Comparison of ENCODE assay signal across 11 cellular contexts in genomic region chr19:38277969-38278680, GRCh38. TPM values are rescaled to one million over a fixed set of nuclear protein-coding genes. Genes with fewer than 3 reads are reported as not detected.
A peak's percentile ranks its signal among the peaks of the same experiment; 100 is the strongest.
DNase-seq lines count a peak whose midpoint lies in the region; ATAC-seq, FAIRE-seq and TF ChIP-seq lines count a peak whose summit lies in the region.
"Had no signal": no experiment of that assay in that cellular context is flagged by ENCODE, and none has a peak within 500 bp of the region (broad histone marks: within the 10 kb centered on the region; RNA-seq: fewer than 3 reads in every experiment).

No MANE protein-coding gene starts in this region.

- no peaks in the 10 kb centered on the region for H3K27me3 Mint-ChIP-seq in activated CD4-positive, alpha-beta T cell treated with anti-CD3 and anti-CD28 coated beads, Interleukin-2, amount 10 ng/mL, durations not matched to agents 24 days and 14 days

- H3K9me3 ChIP-seq in NT2/D1 (ENCODE audit: insufficient read depth, low read length) (no peaks in the 10 kb centered on the region), endothelial cell of umbilical vein (replicated peaks; ENCODE audit: control insufficient read depth, insufficient read depth, low read length) (no peaks in the 10 kb centered on the region), mesodermal cell (ENCODE audit: control insufficient read depth, low read length) (no peaks in the 10 kb centered on the region), tibial nerve (no peaks in the 10 kb centered on the region)
- H3K9me3 ChIP-seq: SJSA1 had no signal

- peaks cover 27% of the 10 kb centered on the region for H3K36me3 ChIP-seq in NT2/D1 (ENCODE audit: insufficient read depth, insufficient read length, low read length)
- H3K36me3 ChIP-seq in endothelial cell of umbilical vein (ENCODE audit: control insufficient read depth in 2 of 2, extremely low read depth in 1 of 2, insufficient read depth in 2 of 2, low read length in 2 of 2): no peaks in the 10 kb centered on the region
- no peaks in the 10 kb centered on the region for H3K36me3 ChIP-seq in mesodermal cell (ENCODE audit: control insufficient read depth, insufficient read depth, low read length)
- no peaks in the 10 kb centered on the region for H3K36me3 ChIP-seq in tibial nerve
- H3K36me3 ChIP-seq: SJSA1 had no signal

- H3K27ac Mint-ChIP-seq in activated CD4-positive, alpha-beta T cell treated with anti-CD3 and anti-CD28 coated beads, Interleukin-2, amount 10 ng/mL, durations not matched to agents 24 days and 14 days: no peak overlapping the region

- peaks cover 18% of the 10 kb centered on the region for H3K4me1 Mint-ChIP-seq in activated CD4-positive, alpha-beta T cell treated with anti-CD3 and anti-CD28 coated beads, Interleukin-2, amount 10 ng/mL, durations not matched to agents 24 days and 14 days

- POLR2A ChIA-PET in endothelial cell of umbilical vein (lab: Charles Lee): no interaction called here

- H2AFZ ChIP-seq in endothelial cell of umbilical vein (ENCODE audit: low read depth, low read length): peak overlapping the region; percentile 0

- intact Hi-C loops in endothelial cell of umbilical vein (cut with micrococcal nuclease): loop anchor here (1.0 kb wide), 4 partner anchors 11 to 57 kb away; partner anchors contain the start of gene CATSPERG
- intact Hi-C loops in head of caudate nucleus (cut with DNase I): no loop called here
- intact Hi-C loops in activated CD4-positive, alpha-beta T cell treated with anti-CD3 and anti-CD28 coated beads, Interleukin-2, amount 10 ng/mL, durations not matched to agents 24 days and 14 days (cut with micrococcal nuclease): no loop called here

- peak overlapping the region; percentile 62 for H3K4me2 ChIP-seq in endothelial cell of umbilical vein (ENCODE audit: insufficient read depth, low read length)

- CTCF ChIA-PET in endothelial cell of umbilical vein (lab: Charles Lee): interaction anchor here (1.2 to 1.4 kb wide), 4 partner anchors 12 to 34 kb away, joined by 3 to 6 read pairs (median 4); partner anchors contain the start of gene SPINT2

- no peak for TF ChIP-seq CTCF in endothelial cell of umbilical vein (IDR thresholded peaks at IDR 0.05; ENCODE audit: extremely low read depth in 1 of 2, insufficient read depth in 1 of 2, low read depth in 1 of 2, low read length in 2 of 2)
- no peak for TF ChIP-seq CTCF in tibial nerve (IDR thresholded peaks at IDR 0.05)

- no peaks in the 10 kb centered on the region for H3K79me2 ChIP-seq in endothelial cell of umbilical vein (ENCODE audit: control insufficient read depth, insufficient read depth, low read length)

- H3K9me1 ChIP-seq in endothelial cell of umbilical vein (replicated peaks; ENCODE audit: control insufficient read depth, extremely low read depth, insufficient read depth, low read length): no peaks in the 10 kb centered on the region

- no peaks in the 10 kb centered on the region for H4K20me1 ChIP-seq in endothelial cell of umbilical vein (replicated peaks; ENCODE audit: control insufficient read depth, extremely low read depth, insufficient read depth, low read length)

- TF ChIP-seq EP300 in tibial nerve (IDR thresholded peaks at IDR 0.05): no peak

- H3K27ac ChIP-seq in endothelial cell of umbilical vein (ENCODE audit: insufficient read depth, low read depth, low read length) (peak overlapping the region; percentile 73), mesodermal cell (ENCODE audit: low read depth, low read length, severe bottlenecking) (peak overlapping the region; percentile 84), tibial nerve (peak overlapping the region; percentile 27 to 87 (median 66))
- H3K27ac ChIP-seq: SJSA1 had no signal

- H3K4me1 ChIP-seq in NT2/D1 (ENCODE audit: insufficient read depth, insufficient read length) (peaks cover 5% of the 10 kb centered on the region), endothelial cell of umbilical vein (ENCODE audit: control insufficient read depth, extremely low read depth, insufficient read depth, low read length) (peaks cover 30% of the 10 kb centered on the region), mesodermal cell (ENCODE audit: control insufficient read depth, insufficient read depth, low read length, poor library complexity, severe bottlenecking) (peaks cover 14% of the 10 kb centered on the region), tibial nerve (peaks cover 0 to 49% (median 11%) of the 10 kb centered on the region in 4 donors)

- H3K4me3 ChIP-seq in NT2/D1 (ENCODE audit: insufficient read length, low read depth): no peak overlapping the region
- no peak overlapping the region for H3K4me3 ChIP-seq in endothelial cell of umbilical vein (replicated peaks in 1 of 3; ENCODE audit: insufficient read depth in 1 of 3, low read depth in 1 of 3, low read length in 3 of 3)
- no peak overlapping the region for H3K4me3 ChIP-seq in mesodermal cell (ENCODE audit: extremely low read depth, insufficient read depth, low read length, poor library complexity, severe bottlenecking)
- no peak overlapping the region for H3K4me3 ChIP-seq in tibial nerve
- H3K4me3 ChIP-seq: SJSA1 had no signal

- FAIRE-seq in endothelial cell of umbilical vein (lab: Jason Lieb, UNC): peak; percentile 91

- 67 to 90% methylated on average over 6 to 8 of the region's 9 CpGs for WGBS in mesodermal cell (ENCODE audit: insufficient coverage in 2 of 2), 2 experiments
- 48 to 53% methylated on average over 9 of the region's 9 CpGs for WGBS in tibial nerve, 2 donors

- no peaks in the 10 kb centered on the region for H3K27me3 ChIP-seq in NT2/D1 (ENCODE audit: insufficient read depth, insufficient read length)
- no peaks in the 10 kb centered on the region for H3K27me3 ChIP-seq in endothelial cell of umbilical vein (ENCODE audit: control insufficient read depth in 2 of 2, insufficient read depth in 2 of 2, low read length in 2 of 2)
- H3K27me3 ChIP-seq in tibial nerve: no peaks in the 10 kb centered on the region
- H3K27me3 ChIP-seq: SJSA1 had no signal

- no peak overlapping the region for H3K4me3 Mint-ChIP-seq in activated CD4-positive, alpha-beta T cell treated with anti-CD3 and anti-CD28 coated beads, Interleukin-2, amount 10 ng/mL, durations not matched to agents 24 days and 14 days

- no peak for ATAC-seq in GM19397 (IDR thresholded peaks at IDR 0.05; ENCODE audit: unreplicated experiment)

- BruUV-seq in endothelial cell of umbilical vein (replicated peaks; lab: Mats Ljungman, UMichigan): TSS peak; percentile 84

- dilution Hi-C loops in endothelial cell of umbilical vein (cut with MboI; ENCODE audit: extremely low pct_ligation_motif_present, low sequenced_read_pairs): no loop called here

- DNase-seq in NT2/D1 (ENCODE audit: low read depth, low spot score): no peak
- DNase-seq in endothelial cell of umbilical vein (ENCODE audit: low read depth, low spot score): peak; percentile 78
- no peak for DNase-seq in tibial nerve (ENCODE audit: low spot score in 2 of 2)
- DNase-seq in HT-29 (ENCODE audit: low spot score): no peak
- DNase-seq in head of caudate nucleus: no peak
- DNase-seq in activated CD4-positive, alpha-beta T cell treated with anti-CD3 and anti-CD28 coated beads, Interleukin-2, amount 10 ng/mL, durations not matched to agents 24 days and 14 days: no peak
- DNase-seq: activated naive CD4-positive, alpha-beta T cell; H7 had no signal

- no peak for TF ChIP-seq POLR2A in endothelial cell of umbilical vein (IDR thresholded peaks at IDR 0.05; ENCODE audit: low read depth, low read length)
- no peak for TF ChIP-seq POLR2A in tibial nerve (IDR thresholded peaks at IDR 0.05)

- no peaks in the 10 kb centered on the region for H3K9me3 Mint-ChIP-seq in activated CD4-positive, alpha-beta T cell treated with anti-CD3 and anti-CD28 coated beads, Interleukin-2, amount 10 ng/mL, durations not matched to agents 24 days and 14 days

- H3K36me3 Mint-ChIP-seq in activated CD4-positive, alpha-beta T cell treated with anti-CD3 and anti-CD28 coated beads, Interleukin-2, amount 10 ng/mL, durations not matched to agents 24 days and 14 days (ENCODE audit: low read depth): no peaks in the 10 kb centered on the region

- peak overlapping the region; percentile 36 for H3K9ac ChIP-seq in NT2/D1 (ENCODE audit: insufficient read length, low read depth)
- peak overlapping the region; percentile 59 for H3K9ac ChIP-seq in endothelial cell of umbilical vein (replicated peaks; ENCODE audit: extremely low read depth, insufficient read depth, low read length)

RNA-seq across cellular contexts. Expression of gene SPINT2, which starts 13.8 kb away (rescaled TPM):
- total RNA-seq in endothelial cell of umbilical vein (20.1 and 46.6 TPM in 2 replicates), tibial nerve (10 to 100 TPM; 39.0 to 79.1 (median 45.5) TPM)
- polyA plus RNA-seq in endothelial cell of umbilical vein: 23.9 and 28.9 TPM in 2 replicates
- 14.4 and 20.2 TPM in 2 replicates for polyA plus RNA-seq in endothelial cell of umbilical vein (2011; cell fraction: cytosol; rRNA removed)
- 6.2 and 9.5 TPM in 2 replicates for polyA plus RNA-seq in endothelial cell of umbilical vein (2011; cell fraction: nucleus; rRNA removed)
- polyA plus RNA-seq in endothelial cell of umbilical vein (2012): 1.2 and 2.5 TPM in 2 replicates
- 9.6 and 13.0 TPM in 2 replicates for polyA minus RNA-seq in endothelial cell of umbilical vein
- polyA minus RNA-seq in endothelial cell of umbilical vein (2011; cell fraction: cytosol; rRNA and poly(A)+ RNA removed): 4.6 TPM
- 1.3 and 2.5 TPM in 2 replicates for polyA minus RNA-seq in endothelial cell of umbilical vein (2011; cell fraction: nucleus; rRNA and poly(A)+ RNA removed)
- 61.6 TPM for polyA plus RNA-seq in mesodermal cell (2013, experiment 1 of 2)
- 52.0 TPM for polyA plus RNA-seq in mesodermal cell (2013, experiment 2 of 2)
- total RNA-seq in HT-29 (2014; rRNA removed; shearing (Covaris generic)): 2,475 and 2,514 TPM in 2 replicates
- total RNA-seq in activated CD4-positive, alpha-beta T cell treated with anti-CD3 and anti-CD28 coated beads, Interleukin-2, amount 10 ng/mL, durations not matched to agents 24 days and 14 days: 69.6 and 70.7 TPM in 2 replicates
- total RNA-seq: SJSA1 had no signal

RNA-seq across cellular contexts. Expression of gene PPP1R14A, which starts 22.0 kb away (rescaled TPM):
- 5.3 and 16.3 TPM in 2 replicates for total RNA-seq in endothelial cell of umbilical vein
- 3.0 and 5.9 TPM in 2 replicates for polyA plus RNA-seq in endothelial cell of umbilical vein
- polyA plus RNA-seq in endothelial cell of umbilical vein (2011; cell fraction: cytosol; rRNA removed): 2.0 and 2.7 TPM in 2 replicates
- 1.0 and 1.3 TPM in 2 replicates for polyA plus RNA-seq in endothelial cell of umbilical vein (2011; cell fraction: nucleus; rRNA removed)
- polyA plus RNA-seq in endothelial cell of umbilical vein (2012): 0.88 and 1.4 TPM in 2 replicates
- polyA minus RNA-seq in endothelial cell of umbilical vein: 0.64 and 1.3 TPM in 2 replicates
- polyA minus RNA-seq in endothelial cell of umbilical vein (2011; cell fraction: cytosol; rRNA and poly(A)+ RNA removed): not detected
- polyA minus RNA-seq in endothelial cell of umbilical vein (2011; cell fraction: nucleus; rRNA and poly(A)+ RNA removed): not detected in 2 replicates
- 17.3 TPM for polyA plus RNA-seq in mesodermal cell (2013, experiment 1 of 2)
- polyA plus RNA-seq in mesodermal cell (2013, experiment 2 of 2): 16.8 TPM
- total RNA-seq in tibial nerve: 100 to 1,000 TPM in 1 of 4 donors, 10 to 100 TPM in 3; 86.1 to 179 (median 95.3) TPM
- total RNA-seq in HT-29 (2014; rRNA removed; shearing (Covaris generic)): not detected in 2 replicates
- 60.3 and 61.1 TPM in 2 replicates for total RNA-seq in activated CD4-positive, alpha-beta T cell treated with anti-CD3 and anti-CD28 coated beads, Interleukin-2, amount 10 ng/mL, durations not matched to agents 24 days and 14 days
- total RNA-seq: SJSA1 had no signal

RNA-seq across cellular contexts. Expression of gene C19orf33, which starts 25.9 kb away (rescaled TPM):
- total RNA-seq in endothelial cell of umbilical vein (4.3 and 18.9 TPM in 2 replicates), tibial nerve (100 to 1,000 TPM in 3 of 4 donors, 10 to 100 TPM in 1; 76.8 to 627 (median 335) TPM)
- polyA plus RNA-seq in endothelial cell of umbilical vein: 34.1 and 54.0 TPM in 2 replicates
- polyA plus RNA-seq in endothelial cell of umbilical vein (2011; cell fraction: cytosol; rRNA removed): 17.2 and 25.8 TPM in 2 replicates
- polyA plus RNA-seq in endothelial cell of umbilical vein (2011; cell fraction: nucleus; rRNA removed): 4.3 and 6.0 TPM in 2 replicates
- polyA plus RNA-seq in endothelial cell of umbilical vein (2012): 22.5 and 28.9 TPM in 2 replicates
- polyA minus RNA-seq in endothelial cell of umbilical vein: 3.1 and 3.6 TPM in 2 replicates
- polyA minus RNA-seq in endothelial cell of umbilical vein (2011; cell fraction: cytosol; rRNA and poly(A)+ RNA removed): 38.8 TPM
- 2.6 TPM in 1 of 2 replicates, not detected in the other for polyA minus RNA-seq in endothelial cell of umbilical vein (2011; cell fraction: nucleus; rRNA and poly(A)+ RNA removed)
- polyA plus RNA-seq in mesodermal cell (2013, experiment 1 of 2): not detected
- polyA plus RNA-seq in mesodermal cell (2013, experiment 2 of 2): not detected
- total RNA-seq in HT-29 (2014; rRNA removed; shearing (Covaris generic)): 1,318 and 1,477 TPM in 2 replicates
- total RNA-seq in activated CD4-positive, alpha-beta T cell treated with anti-CD3 and anti-CD28 coated beads, Interleukin-2, amount 10 ng/mL, durations not matched to agents 24 days and 14 days: 0.52 TPM in 1 of 2 replicates, not detected in the other
- total RNA-seq: SJSA1 had no signal

RNA-seq across cellular contexts. Expression of gene YIF1B, which starts 37.6 kb away (rescaled TPM):
- 80.9 and 85.8 TPM in 2 replicates for total RNA-seq in endothelial cell of umbilical vein
- polyA plus RNA-seq in endothelial cell of umbilical vein: 249 and 345 TPM in 2 replicates
- 122 and 145 TPM in 2 replicates for polyA plus RNA-seq in endothelial cell of umbilical vein (2011; cell fraction: cytosol; rRNA removed)
- 62.4 and 64.9 TPM in 2 replicates for polyA plus RNA-seq in endothelial cell of umbilical vein (2011; cell fraction: nucleus; rRNA removed)
- polyA plus RNA-seq in endothelial cell of umbilical vein (2012): 68.0 and 84.8 TPM in 2 replicates
- 64.2 and 72.1 TPM in 2 replicates for polyA minus RNA-seq in endothelial cell of umbilical vein
- 40.5 TPM for polyA minus RNA-seq in endothelial cell of umbilical vein (2011; cell fraction: cytosol; rRNA and poly(A)+ RNA removed)
- 9.9 and 12.1 TPM in 2 replicates for polyA minus RNA-seq in endothelial cell of umbilical vein (2011; cell fraction: nucleus; rRNA and poly(A)+ RNA removed)
- polyA plus RNA-seq in mesodermal cell (2013, experiment 1 of 2): 106 TPM
- 89.0 TPM for polyA plus RNA-seq in mesodermal cell (2013, experiment 2 of 2)
- total RNA-seq in tibial nerve: 10 to 100 TPM; 30.8 to 57.3 (median 46.0) TPM
- 137 and 149 TPM in 2 replicates for total RNA-seq in HT-29 (2014; rRNA removed; shearing (Covaris generic))
- 83.4 and 84.7 TPM in 2 replicates for total RNA-seq in activated CD4-positive, alpha-beta T cell treated with anti-CD3 and anti-CD28 coated beads, Interleukin-2, amount 10 ng/mL, durations not matched to agents 24 days and 14 days

RNA-seq across cellular contexts. Expression of gene KCNK6, which starts 41.5 kb away (rescaled TPM):
- 8.0 and 11.3 TPM in 2 replicates for total RNA-seq in endothelial cell of umbilical vein
- polyA plus RNA-seq in endothelial cell of umbilical vein: 7.4 and 7.7 TPM in 2 replicates
- polyA plus RNA-seq in endothelial cell of umbilical vein (2011; cell fraction: cytosol; rRNA removed): 5.3 and 6.1 TPM in 2 replicates
- 4.0 and 4.5 TPM in 2 replicates for polyA plus RNA-seq in endothelial cell of umbilical vein (2011; cell fraction: nucleus; rRNA removed)
- 3.3 and 4.0 TPM in 2 replicates for polyA plus RNA-seq in endothelial cell of umbilical vein (2012)
- 9.5 and 9.9 TPM in 2 replicates for polyA minus RNA-seq in endothelial cell of umbilical vein
- polyA minus RNA-seq in endothelial cell of umbilical vein (2011; cell fraction: cytosol; rRNA and poly(A)+ RNA removed): not detected
- 1.9 and 3.0 TPM in 2 replicates for polyA minus RNA-seq in endothelial cell of umbilical vein (2011; cell fraction: nucleus; rRNA and poly(A)+ RNA removed)
- 7.2 TPM for polyA plus RNA-seq in mesodermal cell (2013, experiment 1 of 2)
- polyA plus RNA-seq in mesodermal cell (2013, experiment 2 of 2): 6.9 TPM
- total RNA-seq in tibial nerve: 1 to 10 TPM; 2.6 to 5.4 (median 3.3) TPM
- 10.3 and 13.9 TPM in 2 replicates for total RNA-seq in HT-29 (2014; rRNA removed; shearing (Covaris generic))
- total RNA-seq in activated CD4-positive, alpha-beta T cell treated with anti-CD3 and anti-CD28 coated beads, Interleukin-2, amount 10 ng/mL, durations not matched to agents 24 days and 14 days: 18.7 and 20.1 TPM in 2 replicates

Comparison
In these comparisons a context has a peak if more than half of its experiments do, and no peak if none do; other contexts are left out.
1. RNA of gene SPINT2, which starts 13.8 kb away (total RNA-seq): 2,475 to 2,514 TPM in HT-29; 69.6 to 70.7 TPM in activated CD4-positive, alpha-beta T cell treated with anti-CD3 and anti-CD28 coated beads, Interleukin-2, amount 10 ng/mL, durations not matched to agents 24 days and 14 days, 39.0 to 79.1 TPM in tibial nerve and 20.1 to 46.6 TPM in endothelial cell of umbilical vein; every median in the first group is over 10 times any median in the second.
2. Peak in every context shown above with its lines, with median percentiles within 50 percentile points of each other: H3K27ac ChIP-seq.